In genomic region chr6:140078552-140079126, GRCh38 we compare ENCODE assay signal across 10 cellular contexts.
DNase-seq lines count a peak whose midpoint lies in the region; ATAC-seq and TF ChIP-seq lines count a peak whose summit lies in the region.
"Had no signal": no experiment of that assay in that cellular context is flagged by ENCODE, and none has a peak within 500 bp of the region (broad histone marks: within the 10 kb centered on the region; RNA-seq: fewer than 3 reads in every experiment).

No MANE protein-coding gene starts in this region.

- H4K91ac ChIP-seq in IMR-90 (ENCODE audit: insufficient read depth, low read depth, low read length) = peak overlapping the region; percentile 7; the same call in 1 of the 2 replicates

- no peak overlapping the region for H3K9ac ChIP-seq in IMR-90 (ENCODE audit: low read depth, low read length)

- H3K56ac ChIP-seq in IMR-90 (ENCODE audit: extremely low read depth, insufficient read depth, low read length) = no peak overlapping the region

- no peak overlapping the region for H3K27ac Mint-ChIP-seq in activated CD8-positive, alpha-beta T cell treated with anti-CD3 and anti-CD28 coated beads, Interleukin-2, amount 10 ng/mL, durations not matched to agents 7 days and 5 days

- no peaks in the 10 kb centered on the region for H3K36me3 ChIP-seq in IMR-90 (ENCODE audit: control insufficient read depth, insufficient read depth, low read length)
- H3K36me3 ChIP-seq in transverse colon = no peaks in the 10 kb centered on the region

- peak overlapping the region; percentile 85 for H2BK120ac ChIP-seq in IMR-90 (ENCODE audit: low read depth, low read length)

- H2BK5ac ChIP-seq in IMR-90 (ENCODE audit: low read depth, low read length, poor library complexity, severe bottlenecking) = peak overlapping the region; percentile 92

- no peak overlapping the region for H3K14ac ChIP-seq in IMR-90 (replicated peaks; ENCODE audit: low read depth, low read length)

- H3K18ac ChIP-seq in IMR-90 (ENCODE audit: low read depth, low read length) = 0 out of 2 replicates have a peak overlapping the region, but pooled peaks have one; percentile 21

- H2AK9ac ChIP-seq in IMR-90 (replicated peaks; ENCODE audit: low read depth, low read length, poor library complexity) = no peak overlapping the region

- TF ChIP-seq POLR2A in IMR-90 (IDR thresholded peaks at IDR 0.05; ENCODE audit: low read depth, low read length) (no peak), transverse colon (IDR thresholded peaks at IDR 0.05) (no peak)

- no peak overlapping the region for H3K4me3 Mint-ChIP-seq in activated CD8-positive, alpha-beta T cell treated with anti-CD3 and anti-CD28 coated beads, Interleukin-2, amount 10 ng/mL, durations not matched to agents 7 days and 5 days

- ATAC-seq in IMR-90 (ENCODE audit: low read depth) = peak; percentile 86
- no peak for ATAC-seq in HG03139 (IDR thresholded peaks at IDR 0.05; ENCODE audit: unreplicated experiment)
- ATAC-seq in activated CD8-positive, alpha-beta T cell treated with anti-CD3 and anti-CD28 coated beads, Interleukin-2, amount 10 ng/mL, durations not matched to agents 7 days and 5 days = no peak

- H3K79me1 ChIP-seq in IMR-90 (ENCODE audit: low read depth in 1 of 2, low read length in 2 of 2) = no peaks in the 10 kb centered on the region; a peak in 1 of 4 replicates

- no peak for TF ChIP-seq RAD21 in IMR-90 (IDR thresholded peaks at IDR 0.05; ENCODE audit: low read length)

- H3K9me1 ChIP-seq in IMR-90 (ENCODE audit: insufficient read depth, low read length) = peaks cover 4% of the 10 kb centered on the region

- no peak overlapping the region for H2AFZ ChIP-seq in IMR-90 (replicated peaks; ENCODE audit: low read length, poor library complexity)

- no peak overlapping the region for H2AK5ac ChIP-seq in IMR-90 (ENCODE audit: low read depth, low read length)

- no peak overlapping the region; the same call in 2 of the 3 replicates for H2BK15ac ChIP-seq in IMR-90 (ENCODE audit: low read depth, low read length)

- H3K9me3 Mint-ChIP-seq in activated CD8-positive, alpha-beta T cell treated with anti-CD3 and anti-CD28 coated beads, Interleukin-2, amount 10 ng/mL, durations not matched to agents 7 days and 5 days (ENCODE audit: insufficient read depth) = no peaks in the 10 kb centered on the region

- no CpG with 5 or more reads among the region's 3 CpGs for WGBS in IMR-90 (ENCODE audit: extremely low coverage in 2 of 2, insufficient read length in 1 of 2), 2 experiments
- 15 to 35% methylated on average over 3 of the region's 3 CpGs for WGBS in transverse colon (ENCODE audit: low coverage in 1 of 2), 2 donors

- H3K36me3 Mint-ChIP-seq in activated CD8-positive, alpha-beta T cell treated with anti-CD3 and anti-CD28 coated beads, Interleukin-2, amount 10 ng/mL, durations not matched to agents 7 days and 5 days (ENCODE audit: low read depth) = no peaks in the 10 kb centered on the region

- no peak overlapping the region for H4K5ac ChIP-seq in IMR-90 (ENCODE audit: low read depth, low read length)

- BruUV-seq in IMR-90 (replicated peaks; lab: Mats Ljungman, UMichigan) = no TSS peak

- POLR2A ChIA-PET in IMR-90 (lab: Charles Lee; ENCODE audit: unreplicated experiment) = interaction anchor here (0.6 kb wide), 2 partner anchors 312 to 460 kb away, joined by 3 read pairs; no protein-coding TSS in a partner anchor
- POLR2A ChIA-PET in activated CD8-positive, alpha-beta T cell treated with anti-CD3 and anti-CD28 coated beads, Interleukin-2, amount 10 ng/mL, durations not matched to agents 7 days and 5 days (lab: Charles Lee) = no interaction called here

- peaks cover 2% of the 10 kb centered on the region for H3K27me3 Mint-ChIP-seq in activated CD8-positive, alpha-beta T cell treated with anti-CD3 and anti-CD28 coated beads, Interleukin-2, amount 10 ng/mL, durations not matched to agents 7 days and 5 days (ENCODE audit: low read depth)

- no peaks in the 10 kb centered on the region for H4K20me1 ChIP-seq in IMR-90 (ENCODE audit: insufficient read depth, low read length)

- CTCF ChIA-PET in IMR-90 (lab: Yijun Ruan, JAX) = interaction anchor here (0.6 to 1.2 kb wide), 5 partner anchors 19 to 1080 kb away, joined by 3 to 4 read pairs (median 3); no protein-coding TSS in a partner anchor
- CTCF ChIA-PET in activated CD8-positive, alpha-beta T cell treated with anti-CD3 and anti-CD28 coated beads, Interleukin-2, amount 10 ng/mL, durations not matched to agents 7 days and 5 days (lab: Charles Lee) = no interaction called here

- TF ChIP-seq CTCF in IMR-90 (conservative IDR thresholded peaks at IDR 0.05; ENCODE audit: low read depth, low read length) = no peak
- no peak for TF ChIP-seq CTCF in transverse colon (IDR thresholded peaks at IDR 0.05)

- H3K27me3 ChIP-seq in IMR-90 (ENCODE audit: control insufficient read depth, insufficient read depth, low read length) (no peaks in the 10 kb centered on the region), transverse colon (no peaks in the 10 kb centered on the region)

- H3K4ac ChIP-seq in IMR-90 (ENCODE audit: low read depth, low read length) = no peak overlapping the region; the same call in 1 of the 2 replicates

- H3K4me1 ChIP-seq in IMR-90 (ENCODE audit: control insufficient read depth, insufficient read depth, low read length) (peaks cover 11% of the 10 kb centered on the region), transverse colon (peaks cover 7 to 32% (median 16%) of the 10 kb centered on the region in 4 donors)

- H3K27ac ChIP-seq in IMR-90 (ENCODE audit: insufficient read depth, low read length) (peak overlapping the region; percentile 55; the same call in 1 of the 2 replicates), transverse colon (peak overlapping the region; percentile 52 to 59 (median 56))

- H3K4me3 ChIP-seq in IMR-90 (ENCODE audit: insufficient read depth, low read depth, low read length) = no peak overlapping the region
- H3K4me3 ChIP-seq in transverse colon = no peak overlapping the region

- peak overlapping the region; percentile 52; the same call in 1 of the 2 replicates for H2BK20ac ChIP-seq in IMR-90 (ENCODE audit: low read depth, low read length)

- no peaks in the 10 kb centered on the region for H3K4me1 Mint-ChIP-seq in activated CD8-positive, alpha-beta T cell treated with anti-CD3 and anti-CD28 coated beads, Interleukin-2, amount 10 ng/mL, durations not matched to agents 7 days and 5 days (ENCODE audit: low read depth)

- H4K8ac ChIP-seq in IMR-90 (ENCODE audit: low read depth in 2 of 2, low read length in 2 of 2) = peak overlapping the region; percentile 34 to 87; a peak in 3 of 4 replicates

- peak; percentile 92 for DNase-seq in IMR-90
- peak; percentile 78 for DNase-seq in dermis blood vessel endothelial cell
- DNase-seq in lung microvascular endothelial cell (ENCODE audit: low read depth in 2 of 2) = peak; percentile 55 to 80
- DNase-seq in transverse colon = no peak
- DNase-seq in NOMO-1 (lab: John Stamatoyannopoulos, UW; ENCODE audit: unreplicated experiment in 2 of 2) = no peak
- no peak for DNase-seq in retina
- DNase-seq in activated CD8-positive, alpha-beta T cell treated with anti-CD3 and anti-CD28 coated beads, Interleukin-2, amount 10 ng/mL, durations not matched to agents 7 days and 5 days = no peak
- DNase-seq: activated T-cell treated with anti-CD3 and anti-CD28 coated beads for 4 hours, NCI-H2227 treated with DMSO at 0.1 percent for 48 hours had no signal

- no peak overlapping the region; the same call in 1 of the 2 replicates for H3K23ac ChIP-seq in IMR-90 (ENCODE audit: low read depth, low read length)

- in situ Hi-C loops in IMR-90 (cut with MboI; ENCODE audit: low sequenced_read_pairs) (no loop called here), transverse colon (cut with MboI; ENCODE audit: low pct_ligation_motif_present in 1 of 4, low pct_unique_long_range_greater_than_20kb in 1 of 4, low sequenced_read_pairs in 3 of 4) (no loop called here)

- dilution Hi-C loops in IMR-90 (cut with HindIII; ENCODE audit: low sequenced_read_pairs, unreplicated experiment) = no loop called here

- H3K9me3 ChIP-seq in IMR-90 (ENCODE audit: control insufficient read depth, insufficient read depth, low read length) (no peaks in the 10 kb centered on the region), transverse colon (no peaks in the 10 kb centered on the region)

- TF ChIP-seq EP300 in transverse colon (IDR thresholded peaks at IDR 0.05; ENCODE audit: low read depth) = no peak

- intact Hi-C loops in IMR-90 (cut with micrococcal nuclease) (loop anchor here (5.0 kb wide), 1 partner anchor 459 kb away; no protein-coding TSS in a partner anchor), transverse colon (cut with DNase I; ENCODE audit: low total_unique reads) (no loop called here)

- peak overlapping the region; percentile 51 for H3K4me2 ChIP-seq in IMR-90 (ENCODE audit: low read depth, low read length)

TF ChIP-seq in IMR-90, 13 proteins besides CTCF, POLR2A, EP300 and RAD21:
- TF ChIP-seq USF2 (IDR thresholded peaks at IDR 0.05; ENCODE audit: low read depth, low read length) = no peak
- no peak for TF ChIP-seq FOS (IDR thresholded peaks at IDR 0.05; ENCODE audit: low read depth, low read length)
- TF ChIP-seq MAZ (IDR thresholded peaks at IDR 0.05; ENCODE audit: borderline replicate concordance, low read depth, low read length) = no peak
- no peak for TF ChIP-seq BHLHE40 (IDR thresholded peaks at IDR 0.05; ENCODE audit: low read depth, low read length)
- TF ChIP-seq NFE2L2 (IDR thresholded peaks at IDR 0.05; ENCODE audit: low read depth, low read length) = no peak
- no peak for TF ChIP-seq MAFK (IDR thresholded peaks at IDR 0.05; ENCODE audit: low read depth, low read length)
- TF ChIP-seq ELK1 (IDR thresholded peaks at IDR 0.05; ENCODE audit: borderline replicate concordance, low read depth, low read length) = no peak
- TF ChIP-seq CHD1 (IDR thresholded peaks at IDR 0.05; ENCODE audit: low read depth, low read length) = no peak
- TF ChIP-seq CEBPB (IDR thresholded peaks at IDR 0.05; ENCODE audit: low read depth, low read length) = no peak
- TF ChIP-seq RCOR1 (IDR thresholded peaks at IDR 0.05; ENCODE audit: insufficient replicate concordance, low read length) = no peak

Comparison
In these comparisons a context has a peak if more than half of its experiments do, and no peak if none do; other contexts are left out.
1. DNase-seq: peak in IMR-90 (single experiment), dermis blood vessel endothelial cell (single experiment) and lung microvascular endothelial cell (2 of 2); none in transverse colon (single experiment), NOMO-1 (0 of 2), retina (single experiment) and activated CD8-positive, alpha-beta T cell treated with anti-CD3 and anti-CD28 coated beads, Interleukin-2, amount 10 ng/mL, durations not matched to agents 7 days and 5 days (single experiment).